In genomic region chr10:132151951-132152505, GRCh38 we compare ENCODE assay signal across 27 cellular contexts.
"Had no signal": no experiment of that assay in that cellular context is flagged by ENCODE, and none has a peak within 500 bp of the region (broad histone marks: within the 10 kb centered on the region; RNA-seq: fewer than 3 reads in every experiment).

No MANE protein-coding gene starts in this region.

- H3K9ac ChIP-seq: parathyroid adenoma had no signal

- H3K27ac Mint-ChIP-seq: activated CD4-positive, alpha-beta memory T cell treated with anti-CD3 and anti-CD28 coated beads, Interleukin-2, amount 10 ng/mL, durations not matched to agents 7 days and 5 days; activated CD4-positive, alpha-beta T cell treated with anti-CD3 and anti-CD28 coated beads, Interleukin-2, amount 10 ng/mL, durations not matched to agents 7 days and 5 days; activated naive CD4-positive, alpha-beta T cell treated with anti-CD3 and anti-CD28 coated beads, Interleukin-2, amount 50 U/mL, for 72 hours; activated T-cell treated with anti-CD3 and anti-CD28 coated beads, Interleukin-2, amount 50 U/mL, for 24 hours; activated T-helper 17 cell treated with anti-CD3 and anti-CD28 coated beads, Interleukin-2, amount 50 U/mL, for 72 hours; effector memory CD8-positive, alpha-beta T cell; memory B cell had no signal

- H3K79me2 ChIP-seq: parathyroid adenoma had no signal

- H2AFZ ChIP-seq: parathyroid adenoma had no signal

- H3K9me3 Mint-ChIP-seq: activated CD4-positive, alpha-beta memory T cell treated with anti-CD3 and anti-CD28 coated beads, Interleukin-2, amount 10 ng/mL, durations not matched to agents 7 days and 5 days; activated CD4-positive, alpha-beta T cell treated with anti-CD3 and anti-CD28 coated beads, Interleukin-2, amount 10 ng/mL, durations not matched to agents 7 days and 5 days; activated naive CD4-positive, alpha-beta T cell treated with anti-CD3 and anti-CD28 coated beads, Interleukin-2, amount 50 U/mL, for 72 hours; activated T-cell treated with anti-CD3 and anti-CD28 coated beads, Interleukin-2, amount 50 U/mL, for 24 hours; activated T-helper 17 cell treated with anti-CD3 and anti-CD28 coated beads, Interleukin-2, amount 50 U/mL, for 72 hours; effector memory CD8-positive, alpha-beta T cell; memory B cell; naive thymus-derived CD8-positive, alpha-beta T cell; neural crest cell had no signal

- H3K4me1 Mint-ChIP-seq: activated CD4-positive, alpha-beta memory T cell treated with anti-CD3 and anti-CD28 coated beads, Interleukin-2, amount 10 ng/mL, durations not matched to agents 7 days and 5 days; activated CD4-positive, alpha-beta T cell treated with anti-CD3 and anti-CD28 coated beads, Interleukin-2, amount 10 ng/mL, durations not matched to agents 7 days and 5 days; activated T-helper 17 cell treated with anti-CD3 and anti-CD28 coated beads, Interleukin-2, amount 50 U/mL, for 72 hours; memory B cell had no signal

- H3K27me3 ChIP-seq: body of pancreas, dorsolateral prefrontal cortex, gastroesophageal sphincter, right lobe of liver had no signal

- H3K4me3 ChIP-seq: body of pancreas, coronary artery, dorsolateral prefrontal cortex, gastroesophageal sphincter, right lobe of liver, thoracic aorta had no signal

- H3K27ac ChIP-seq: body of pancreas, coronary artery, gastroesophageal sphincter, parathyroid adenoma, right lobe of liver, thoracic aorta had no signal

- DNase-seq: activated CD4-positive, alpha-beta memory T cell treated with anti-CD3 and anti-CD28 coated beads, Interleukin-2, amount 10 ng/mL, durations not matched to agents 7 days and 5 days; activated CD4-positive, alpha-beta T cell treated with anti-CD3 and anti-CD28 coated beads for 1 hour; activated CD4-positive, alpha-beta T cell treated with anti-CD3 and anti-CD28 coated beads, Interleukin-2, amount 10 ng/mL, durations not matched to agents 7 days and 5 days; activated CD8-positive, alpha-beta memory T cell treated with anti-CD3 and anti-CD28 coated beads, Interleukin-2, amount 50 U/mL, for 48 hours; activated T-cell treated with anti-CD3 and anti-CD28 coated beads, Interleukin-2, amount 50 U/mL, for 24 hours; cerebellar nuclear complex; effector memory CD8-positive, alpha-beta T cell; erythroblast; kidney glomerular epithelial cell; occipital lobe; stimulated activated CD4-positive, alpha-beta T cell treated with anti-CD3 and anti-CD28 coated beads, Interleukin-12 subunit alpha, Interleukin-12 subunit beta, amount 100 ng/mL, for 4 hours; stimulated activated CD4-positive, alpha-beta T cell treated with anti-CD3 and anti-CD28 coated beads, Interleukin-4, amount 100 ng/mL, for 1 hour; stimulated activated naive CD8-positive, alpha-beta T cell treated with anti-CD3 and anti-CD28 coated beads, Interleukin-15, Interleukin-2, amounts not matched to agents 100 U/mL and 50 U/mL, for 24 hours; T-helper 2 cell; trophoblast cell had no signal

- H3K27me3 Mint-ChIP-seq: activated CD4-positive, alpha-beta memory T cell treated with anti-CD3 and anti-CD28 coated beads, Interleukin-2, amount 10 ng/mL, durations not matched to agents 7 days and 5 days; activated CD4-positive, alpha-beta T cell treated with anti-CD3 and anti-CD28 coated beads, Interleukin-2, amount 10 ng/mL, durations not matched to agents 7 days and 5 days; activated T-cell treated with anti-CD3 and anti-CD28 coated beads, Interleukin-2, amount 50 U/mL, for 24 hours; activated T-helper 17 cell treated with anti-CD3 and anti-CD28 coated beads, Interleukin-2, amount 50 U/mL, for 72 hours; effector memory CD8-positive, alpha-beta T cell; memory B cell; naive thymus-derived CD8-positive, alpha-beta T cell had no signal

- H3K36me3 Mint-ChIP-seq: activated naive CD4-positive, alpha-beta T cell treated with anti-CD3 and anti-CD28 coated beads, Interleukin-2, amount 50 U/mL, for 72 hours; memory B cell; naive thymus-derived CD8-positive, alpha-beta T cell had no signal

- H3K4me3 Mint-ChIP-seq: activated CD4-positive, alpha-beta memory T cell treated with anti-CD3 and anti-CD28 coated beads, Interleukin-2, amount 10 ng/mL, durations not matched to agents 7 days and 5 days; activated CD4-positive, alpha-beta T cell treated with anti-CD3 and anti-CD28 coated beads, Interleukin-2, amount 10 ng/mL, durations not matched to agents 7 days and 5 days; activated T-cell treated with anti-CD3 and anti-CD28 coated beads, Interleukin-2, amount 50 U/mL, for 24 hours; activated T-helper 17 cell treated with anti-CD3 and anti-CD28 coated beads, Interleukin-2, amount 50 U/mL, for 72 hours; effector memory CD8-positive, alpha-beta T cell; memory B cell; naive thymus-derived CD8-positive, alpha-beta T cell; neural crest cell had no signal

- H3K36me3 ChIP-seq: right lobe of liver, thoracic aorta had no signal

- H3K9me3 ChIP-seq: body of pancreas, gastroesophageal sphincter, right lobe of liver, thoracic aorta had no signal

- ATAC-seq: activated T-helper 17 cell treated with anti-CD3 and anti-CD28 coated beads, Interleukin-2, amount 50 U/mL, for 72 hours; body of pancreas; effector memory CD8-positive, alpha-beta T cell; gastroesophageal sphincter; naive thymus-derived CD8-positive, alpha-beta T cell; right lobe of liver; stimulated activated naive CD8-positive, alpha-beta T cell treated with anti-CD3 and anti-CD28 coated beads, Interleukin-15, Interleukin-2, amounts not matched to agents 100 U/mL and 50 U/mL, for 24 hours had no signal

- H3K4me1 ChIP-seq: body of pancreas, gastroesophageal sphincter, parathyroid adenoma, right lobe of liver had no signal
